ENCODE assay signal across 13 cellular contexts in genomic region chr11:95682552-95682951, GRCh38.
DNase-seq lines count a peak whose midpoint lies in the region; ATAC-seq, FAIRE-seq and TF ChIP-seq lines count a peak whose summit lies in the region.
"Had no signal": no experiment of that assay in that cellular context is flagged by ENCODE, and none has a peak within 500 bp of the region (broad histone marks: within the 10 kb centered on the region; RNA-seq: fewer than 3 reads in every experiment).

No MANE protein-coding gene starts in this region.

- H2BK120ac ChIP-seq in IMR-90 (ENCODE audit: low read depth, low read length): peak overlapping the region; percentile 26; the same call in 1 of the 2 replicates

- H3K36me3 Mint-ChIP-seq in activated CD8-positive, alpha-beta memory T cell treated with anti-CD3 and anti-CD28 coated beads, Interleukin-2, amount 10 ng/mL, durations not matched to agents 7 days and 5 days: peaks cover 4% of the 10 kb centered on the region

- H3K4me3 ChIP-seq in IMR-90 (ENCODE audit: insufficient read depth, low read depth, low read length): no peak overlapping the region

- no peak overlapping the region for H3K56ac ChIP-seq in IMR-90 (ENCODE audit: extremely low read depth, insufficient read depth, low read length)

- TF ChIP-seq CTCF in IMR-90 (conservative IDR thresholded peaks at IDR 0.05; ENCODE audit: low read depth, low read length): no peak

- no peak overlapping the region for H3K4me3 Mint-ChIP-seq in activated CD8-positive, alpha-beta memory T cell treated with anti-CD3 and anti-CD28 coated beads, Interleukin-2, amount 10 ng/mL, durations not matched to agents 7 days and 5 days

- H3K4me1 Mint-ChIP-seq in activated CD8-positive, alpha-beta memory T cell treated with anti-CD3 and anti-CD28 coated beads, Interleukin-2, amount 10 ng/mL, durations not matched to agents 7 days and 5 days: peaks cover 43% of the 10 kb centered on the region

- H4K91ac ChIP-seq in IMR-90 (ENCODE audit: insufficient read depth, low read depth, low read length): peak overlapping the region; percentile 30; the same call in 1 of the 2 replicates

- H2AFZ ChIP-seq in IMR-90 (replicated peaks; ENCODE audit: low read length, poor library complexity): no peak overlapping the region

- no peak overlapping the region for H2AK5ac ChIP-seq in IMR-90 (ENCODE audit: low read depth, low read length)

- H3K9me1 ChIP-seq in IMR-90 (ENCODE audit: insufficient read depth, low read length): no peaks in the 10 kb centered on the region

- H2BK5ac ChIP-seq in IMR-90 (ENCODE audit: low read depth, low read length, poor library complexity, severe bottlenecking): peak overlapping the region; percentile 60

- no peaks in the 10 kb centered on the region for H3K36me3 ChIP-seq in IMR-90 (ENCODE audit: control insufficient read depth, insufficient read depth, low read length)

- H3K79me1 ChIP-seq in IMR-90 (ENCODE audit: low read depth in 1 of 2, low read length in 2 of 2): no peaks in the 10 kb centered on the region

- no peak overlapping the region for H2BK15ac ChIP-seq in IMR-90 (ENCODE audit: low read depth, low read length)

- no peaks in the 10 kb centered on the region for H3K9me3 Mint-ChIP-seq in activated CD8-positive, alpha-beta memory T cell treated with anti-CD3 and anti-CD28 coated beads, Interleukin-2, amount 10 ng/mL, durations not matched to agents 7 days and 5 days (ENCODE audit: low read depth)

- no peak overlapping the region for H3K9ac ChIP-seq in IMR-90 (ENCODE audit: low read depth, low read length)

- no peak overlapping the region for H3K4me2 ChIP-seq in IMR-90 (ENCODE audit: low read depth, low read length)

- CTCF ChIA-PET in activated CD8-positive, alpha-beta memory T cell treated with anti-CD3 and anti-CD28 coated beads, Interleukin-2, amount 10 ng/mL, durations not matched to agents 7 days and 5 days (lab: Charles Lee): interaction anchor here (1.8 kb wide), 1 partner anchor 23 kb away, joined by 6 read pairs; no protein-coding TSS in a partner anchor
- CTCF ChIA-PET in IMR-90 (lab: Yijun Ruan, JAX): interaction anchor here (0.6 kb wide), 1 partner anchor 522 kb away, joined by 3 read pairs; no protein-coding TSS in a partner anchor

- H3K27ac Mint-ChIP-seq in activated CD8-positive, alpha-beta memory T cell treated with anti-CD3 and anti-CD28 coated beads, Interleukin-2, amount 10 ng/mL, durations not matched to agents 7 days and 5 days: no peak overlapping the region

- DNase-seq in activated CD8-positive, alpha-beta memory T cell treated with anti-CD3 and anti-CD28 coated beads, Interleukin-2, amount 10 ng/mL, durations not matched to agents 7 days and 5 days: peak; percentile 49
- DNase-seq in activated CD8-positive, alpha-beta memory T cell treated with anti-CD3 and anti-CD28 coated beads, Interleukin-2, amount 50 U/mL, for 4 hours: no peak
- DNase-seq in IMR-90 (peak; percentile 64), dermis blood vessel endothelial cell (peak; percentile 92), renal cortical epithelial cell (ENCODE audit: low read depth) (peak; percentile 27), left colon (no peak), frontal cortex (ENCODE audit: low spot score in 2 of 2) (no peak), NCI-H2227 (lab: John Stamatoyannopoulos, UW; ENCODE audit: unreplicated experiment) (no peak)
- DNase-seq: activated gamma-delta T cell treated with Interleukin-2 at 50 U/mL for 16 hours, EL, NCI-H2029 treated with DMSO at 0.1 percent for 48 hours, T1000 had no signal

- H4K5ac ChIP-seq in IMR-90 (ENCODE audit: low read depth, low read length): no peak overlapping the region

- peak overlapping the region; percentile 11 for H2BK20ac ChIP-seq in IMR-90 (ENCODE audit: low read depth, low read length)

- peak; percentile 49 for ATAC-seq in activated CD8-positive, alpha-beta memory T cell treated with anti-CD3 and anti-CD28 coated beads, Interleukin-2, amount 10 ng/mL, durations not matched to agents 7 days and 5 days
- ATAC-seq in IMR-90 (ENCODE audit: low read depth) (no peak), left colon (no peak)

- no peak overlapping the region for H2AK9ac ChIP-seq in IMR-90 (replicated peaks; ENCODE audit: low read depth, low read length, poor library complexity)

- WGBS in IMR-90 (ENCODE audit: extremely low coverage in 2 of 2, insufficient read length in 1 of 2), 2 experiments: no CpG with 5 or more reads among the region's 2 CpGs

- dilution Hi-C loops in IMR-90 (cut with HindIII; ENCODE audit: low sequenced_read_pairs, unreplicated experiment): no loop called here

- no TSS peak for BruUV-seq in IMR-90 (replicated peaks; lab: Mats Ljungman, UMichigan)

- no peaks in the 10 kb centered on the region for H4K20me1 ChIP-seq in IMR-90 (ENCODE audit: insufficient read depth, low read length)

- H4K8ac ChIP-seq in IMR-90 (ENCODE audit: low read depth in 2 of 2, low read length in 2 of 2): no peak overlapping the region

- TF ChIP-seq POLR2A in IMR-90 (IDR thresholded peaks at IDR 0.05; ENCODE audit: low read depth, low read length): no peak

- TF ChIP-seq RAD21 in IMR-90 (IDR thresholded peaks at IDR 0.05; ENCODE audit: low read length): no peak

- no peaks in the 10 kb centered on the region for H3K27me3 ChIP-seq in IMR-90 (ENCODE audit: control insufficient read depth, insufficient read depth, low read length)

- H3K14ac ChIP-seq in IMR-90 (replicated peaks; ENCODE audit: low read depth, low read length): peak overlapping the region; percentile 44; the same call in 1 of the 2 replicates

- intact Hi-C loops in IMR-90 (cut with micrococcal nuclease): no loop called here
- intact Hi-C loops in left colon (cut with DNase I, micrococcal nuclease): no loop called here

- POLR2A ChIA-PET in IMR-90 (lab: Charles Lee; ENCODE audit: unreplicated experiment): no interaction called here

- no peaks in the 10 kb centered on the region for H3K9me3 ChIP-seq in IMR-90 (ENCODE audit: control insufficient read depth, insufficient read depth, low read length)

- H3K27me3 Mint-ChIP-seq in activated CD8-positive, alpha-beta memory T cell treated with anti-CD3 and anti-CD28 coated beads, Interleukin-2, amount 10 ng/mL, durations not matched to agents 7 days and 5 days: no peaks in the 10 kb centered on the region

- no peak overlapping the region for H3K27ac ChIP-seq in IMR-90 (ENCODE audit: insufficient read depth, low read length)

- H3K4me1 ChIP-seq in IMR-90 (ENCODE audit: control insufficient read depth, insufficient read depth, low read length): peaks cover 10% of the 10 kb centered on the region

- no peak overlapping the region for H3K23ac ChIP-seq in IMR-90 (ENCODE audit: low read depth, low read length)

- no peak for FAIRE-seq in frontal cortex (lab: Jason Lieb, UNC)
- FAIRE-seq: endometrium had no signal

- H3K18ac ChIP-seq in IMR-90 (ENCODE audit: low read depth, low read length): peak overlapping the region; percentile 24; the same call in 1 of the 2 replicates

- H3K4ac ChIP-seq in IMR-90 (ENCODE audit: low read depth, low read length): peak overlapping the region; percentile 44; the same call in 1 of the 2 replicates

- in situ Hi-C loops in IMR-90 (cut with MboI; ENCODE audit: low sequenced_read_pairs): no loop called here

TF ChIP-seq in IMR-90, 13 proteins besides CTCF, POLR2A, EP300 and RAD21:
- no peak for TF ChIP-seq CHD1 (IDR thresholded peaks at IDR 0.05; ENCODE audit: low read depth, low read length)
- TF ChIP-seq ELK1 (IDR thresholded peaks at IDR 0.05; ENCODE audit: borderline replicate concordance, low read depth, low read length): no peak
- TF ChIP-seq RCOR1 (IDR thresholded peaks at IDR 0.05; ENCODE audit: insufficient replicate concordance, low read length): no peak
- TF ChIP-seq NFE2L2 (IDR thresholded peaks at IDR 0.05; ENCODE audit: low read depth, low read length): no peak
- no peak for TF ChIP-seq FOS (IDR thresholded peaks at IDR 0.05; ENCODE audit: low read depth, low read length)
- TF ChIP-seq MAFK (IDR thresholded peaks at IDR 0.05; ENCODE audit: low read depth, low read length): no peak
- no peak for TF ChIP-seq MXI1 (IDR thresholded peaks at IDR 0.05; ENCODE audit: borderline replicate concordance, low read depth, low read length)
- TF ChIP-seq SMC3 (IDR thresholded peaks at IDR 0.05; ENCODE audit: low read depth, low read length): no peak
- no peak for TF ChIP-seq RFX5 (IDR thresholded peaks at IDR 0.05; ENCODE audit: low read depth, low read length)
- no peak for TF ChIP-seq CEBPB (IDR thresholded peaks at IDR 0.05; ENCODE audit: low read depth, low read length)
- no peak for TF ChIP-seq BHLHE40 (IDR thresholded peaks at IDR 0.05; ENCODE audit: low read depth, low read length)
- TF ChIP-seq MAZ (IDR thresholded peaks at IDR 0.05; ENCODE audit: borderline replicate concordance, low read depth, low read length): no peak
- no peak for TF ChIP-seq USF2 (IDR thresholded peaks at IDR 0.05; ENCODE audit: low read depth, low read length)

Comparison
In these comparisons a context has a peak if more than half of its experiments do, and no peak if none do; other contexts are left out.
1. DNase-seq: peak in activated CD8-positive, alpha-beta memory T cell treated with anti-CD3 and anti-CD28 coated beads, Interleukin-2, amount 10 ng/mL, durations not matched to agents 7 days and 5 days (single experiment), IMR-90 (single experiment), dermis blood vessel endothelial cell (single experiment) and renal cortical epithelial cell (single experiment); none in activated CD8-positive, alpha-beta memory T cell treated with anti-CD3 and anti-CD28 coated beads, Interleukin-2, amount 50 U/mL, for 4 hours (single experiment), left colon (0 of 2), frontal cortex (0 of 2) and NCI-H2227 (single experiment).